ENCODE assay signal across 1 cellular context in the genomic region with DNA sequence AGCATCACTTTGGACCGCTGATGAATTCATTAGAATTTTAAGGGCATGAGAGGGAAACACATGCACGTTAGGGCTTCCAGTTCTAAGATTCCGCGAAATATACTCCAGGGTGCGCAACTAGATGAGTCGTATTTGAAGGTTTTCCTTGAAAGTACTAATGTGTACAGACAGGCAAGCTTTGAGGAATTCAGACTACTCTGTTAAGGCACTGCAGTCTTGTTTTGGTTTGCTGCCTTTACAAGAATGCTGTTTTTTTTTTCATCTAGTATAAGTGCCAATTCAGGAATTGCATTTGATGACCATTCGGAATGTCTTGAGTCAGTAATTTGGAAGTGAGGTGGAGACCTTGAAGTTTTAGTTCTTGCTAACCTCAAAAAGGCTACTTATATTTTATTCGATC.
TF ChIP-seq lines count a peak whose summit lies in the region.

No MANE protein-coding gene starts in this region.

TF ChIP-seq in GM23338, 12 proteins besides CTCF, POLR2A, EP300 and RAD21:
- TF ChIP-seq NANOG (IDR thresholded peaks at IDR 0.05; ENCODE audit: borderline replicate concordance) = no peak
- TF ChIP-seq EZH2phosphoT487 (IDR thresholded peaks at IDR 0.05; ENCODE audit: unreplicated experiment) = no peak
- no peak for TF ChIP-seq ZNF114 (CRISPR knock-in tag; IDR thresholded peaks at IDR 0.05)
- no peak for TF ChIP-seq EZH2 (IDR thresholded peaks at IDR 0.05; ENCODE audit: low read depth, unreplicated experiment)
- no peak for TF ChIP-seq ETS1 (IDR thresholded peaks at IDR 0.05)
- no peak for TF ChIP-seq REST (IDR thresholded peaks at IDR 0.05; ENCODE audit: unreplicated experiment)
- TF ChIP-seq JUNB (IDR thresholded peaks at IDR 0.05; ENCODE audit: unreplicated experiment) = no peak
